16 cellular contexts compared by ENCODE assay signal in genomic region chr1:116762781-116763115, GRCh38. TPM values are rescaled to one million over a fixed set of nuclear protein-coding genes. Genes with fewer than 3 reads are reported as not detected.
DNase-seq lines count a peak whose midpoint lies in the region; FAIRE-seq and TF ChIP-seq lines count a peak whose summit lies in the region.
"Had no signal": no experiment of that assay in that cellular context is flagged by ENCODE, and none has a peak within 500 bp of the region (broad histone marks: within the 10 kb centered on the region; RNA-seq: fewer than 3 reads in every experiment).

No MANE protein-coding gene starts in this region.

- H3K4ac ChIP-seq in H1 (replicated peaks; ENCODE audit: insufficient read length, low read depth, low read length), result no peak overlapping the region

- no peak overlapping the region for H4K91ac ChIP-seq in H1 (replicated peaks; ENCODE audit: insufficient read length, low read length)

- H3K4me3 Mint-ChIP-seq in activated T-cell treated with anti-CD3 and anti-CD28 coated beads, Interleukin-2, amount 50 U/mL, for 24 hours, result peak overlapping the region; percentile 94
- peak overlapping the region; percentile 78 for H3K4me3 Mint-ChIP-seq in activated CD4-positive, alpha-beta memory T cell treated with anti-CD3 and anti-CD28 coated beads, Interleukin-2, amount 10 ng/mL, durations not matched to agents 7 days and 5 days
- no peak overlapping the region for H3K4me3 Mint-ChIP-seq in mesothelial cell of epicardium

- TF ChIP-seq CTCF in H1 (IDR thresholded peaks at IDR 0.05; ENCODE audit: control extremely low read depth in 1 of 3, insufficient read depth in 1 of 3, low read depth in 1 of 3, low read length in 3 of 3) (no peak), mesothelial cell of epicardium (IDR thresholded peaks at IDR 0.05; ENCODE audit: unreplicated experiment) (no peak)

- H3K56ac ChIP-seq in H1 (replicated peaks; ENCODE audit: insufficient read length, low read depth, low read length), result no peak overlapping the region

- no peak overlapping the region; a peak in 1 of 7 replicates for H3K9ac ChIP-seq in H1 (replicated peaks in 1 of 4; ENCODE audit: extremely low read depth in 1 of 4, low read depth in 3 of 4, low read length in 3 of 4)

- no peaks in the 10 kb centered on the region for H3K23me2 ChIP-seq in H1 (ENCODE audit: low read depth, low read length)

- no peak overlapping the region for H2AK5ac ChIP-seq in H1 (ENCODE audit: low read depth, low read length)

- no peak overlapping the region for H2BK15ac ChIP-seq in H1 (ENCODE audit: low read length)

- TF ChIP-seq RAD21 in H1 (IDR thresholded peaks at IDR 0.05 in 1 of 2, conservative IDR thresholded peaks at IDR 0.05 in 1 of 2; ENCODE audit: low read depth in 2 of 2, low read length in 2 of 2), result no peak

- POLR2A ChIA-PET in activated CD4-positive, alpha-beta memory T cell treated with anti-CD3 and anti-CD28 coated beads, Interleukin-2, amount 10 ng/mL, durations not matched to agents 7 days and 5 days (lab: Charles Lee), result interaction anchor here (0.5 to 18.8 kb wide), 20 partner anchors 10 to 392 kb away, joined by 3 to 1051 read pairs (median 10); partner anchors contain the start of genes CD2 and TTF2
- POLR2A ChIA-PET in H1 (lab: Charles Lee; ENCODE audit: partially characterized antibody), result no interaction called here

- no peak overlapping the region for H3K23ac ChIP-seq in H1 (ENCODE audit: insufficient read length)

- no peak overlapping the region for H2BK120ac ChIP-seq in H1 (replicated peaks; ENCODE audit: low read depth, low read length)

- no peak overlapping the region for H3K14ac ChIP-seq in H1 (ENCODE audit: insufficient read length)

- H3K4me2 ChIP-seq in H1 (ENCODE audit: insufficient read depth in 1 of 2, low read depth in 2 of 2, low read length in 2 of 2), result no peak overlapping the region

- H2BK12ac ChIP-seq in H1 (ENCODE audit: low read depth, low read length), result no peak overlapping the region

- TF ChIP-seq EP300 in H1 (IDR thresholded peaks at IDR 0.05; ENCODE audit: borderline replicate concordance in 1 of 2, low read depth in 2 of 2, low read length in 2 of 2), result no peak

- CTCF ChIA-PET in activated CD4-positive, alpha-beta memory T cell treated with anti-CD3 and anti-CD28 coated beads, Interleukin-2, amount 10 ng/mL, durations not matched to agents 7 days and 5 days (lab: Charles Lee), result interaction anchor here (1.1 to 12.6 kb wide), 10 partner anchors 8 to 297 kb away, joined by 3 to 139 read pairs (median 12); partner anchors contain the start of genes CD2 and TTF2
- CTCF ChIA-PET in H1 (lab: Charles Lee; ENCODE audit: partially characterized antibody), result interaction anchor here (1.0 to 4.8 kb wide), 16 partner anchors 8 to 294 kb away, joined by 3 to 47 read pairs (median 14); partner anchors contain the start of gene CD2

- DNase-seq in activated T-cell treated with anti-CD3 and anti-CD28 coated beads, Interleukin-2, amount 50 U/mL, for 24 hours, result peak; percentile 67
- no peak for DNase-seq in activated T-cell treated with anti-CD3 and anti-CD28 coated beads for 4 hours
- no peak for DNase-seq in activated CD4-positive, alpha-beta memory T cell treated with anti-CD3 and anti-CD28 coated beads, Interleukin-2, amount 10 ng/mL, durations not matched to agents 7 days and 5 days
- DNase-seq in H1 (ENCODE audit: low read depth in 1 of 2, low spot score in 2 of 2), result peak in 1 of 2 experiments; percentile 20
- no peak for DNase-seq in small intestine
- DNase-seq in amygdala (lab: John Stamatoyannopoulos, UW), result no peak
- no peak for DNase-seq in mesothelial cell of epicardium (ENCODE audit: low spot score in 2 of 2, unreplicated experiment in 2 of 2)
- DNase-seq in NCI-H2171 treated with DMSO at 0.1 percent for 48 hours (lab: John Stamatoyannopoulos, UW), result no peak
- DNase-seq: kidney, NCI-H2029, SHP77 had no signal

- no peak overlapping the region for H2BK5ac ChIP-seq in H1 (ENCODE audit: low read depth, low read length)

- no peaks in the 10 kb centered on the region for H3K79me1 ChIP-seq in H1 (ENCODE audit: low read depth, low read length)

- H3K27ac ChIP-seq in H1 (ENCODE audit: low read depth, low read length) (no peak overlapping the region), small intestine (ENCODE audit: low read depth in 1 of 2, low read length in 1 of 2) (peak overlapping the region; percentile 50 to 74)
- H3K27ac ChIP-seq: HL-60, thoracic aorta had no signal

- peaks cover 99% of the 10 kb centered on the region for H3K36me3 Mint-ChIP-seq in activated T-cell treated with anti-CD3 and anti-CD28 coated beads, Interleukin-2, amount 50 U/mL, for 24 hours (ENCODE audit: low read depth)
- H3K36me3 Mint-ChIP-seq in activated CD4-positive, alpha-beta memory T cell treated with anti-CD3 and anti-CD28 coated beads, Interleukin-2, amount 10 ng/mL, durations not matched to agents 7 days and 5 days (ENCODE audit: low read depth), result peaks cover 97% of the 10 kb centered on the region
- H3K36me3 Mint-ChIP-seq in mesothelial cell of epicardium, result no peaks in the 10 kb centered on the region

- TF ChIP-seq POLR2A in H1 (IDR thresholded peaks at IDR 0.05; ENCODE audit: control extremely low read depth in 1 of 2, low read depth in 2 of 2, low read length in 2 of 2), result no peak

- H3K79me2 ChIP-seq in H1 (ENCODE audit: control insufficient read depth in 1 of 2, insufficient read depth in 2 of 2, low read length in 2 of 2), result no peaks in the 10 kb centered on the region

- peak overlapping the region; percentile 100 for H3K27ac Mint-ChIP-seq in activated T-cell treated with anti-CD3 and anti-CD28 coated beads, Interleukin-2, amount 50 U/mL, for 24 hours
- H3K27ac Mint-ChIP-seq in activated CD4-positive, alpha-beta memory T cell treated with anti-CD3 and anti-CD28 coated beads, Interleukin-2, amount 10 ng/mL, durations not matched to agents 7 days and 5 days, result peak overlapping the region; percentile 99
- no peak overlapping the region for H3K27ac Mint-ChIP-seq in mesothelial cell of epicardium

- H3K36me3 ChIP-seq in H1 (ENCODE audit: control insufficient read depth in 2 of 4, insufficient read depth in 4 of 4, low read length in 3 of 4) (no peaks in the 10 kb centered on the region), small intestine (ENCODE audit: control insufficient read depth in 2 of 2, insufficient read depth in 2 of 2, low read length in 2 of 2) (no peaks in the 10 kb centered on the region)
- H3K36me3 ChIP-seq: HAP-1, thoracic aorta had no signal

- H2AFZ ChIP-seq in H1 (ENCODE audit: low read length), result 0 out of 2 replicates have a peak overlapping the region, but pooled peaks have one; percentile 48

- no peak overlapping the region for H3K18ac ChIP-seq in H1 (ENCODE audit: extremely low read depth, low read length)

- no peaks in the 10 kb centered on the region for H4K20me1 ChIP-seq in H1 (replicated peaks in 1 of 2; ENCODE audit: control insufficient read depth in 1 of 2, insufficient read depth in 2 of 2, low read length in 2 of 2)

- H3K4me1 Mint-ChIP-seq in activated T-cell treated with anti-CD3 and anti-CD28 coated beads, Interleukin-2, amount 50 U/mL, for 24 hours (ENCODE audit: low read depth), result peaks cover 75% of the 10 kb centered on the region
- peaks cover 84% of the 10 kb centered on the region for H3K4me1 Mint-ChIP-seq in activated CD4-positive, alpha-beta memory T cell treated with anti-CD3 and anti-CD28 coated beads, Interleukin-2, amount 10 ng/mL, durations not matched to agents 7 days and 5 days
- peaks cover 5% of the 10 kb centered on the region for H3K4me1 Mint-ChIP-seq in mesothelial cell of epicardium

- H3K27me3 ChIP-seq in H1 (replicated peaks in 1 of 4; ENCODE audit: control insufficient read depth in 3 of 4, extremely low read depth in 1 of 4, insufficient read depth in 3 of 4, low read length in 3 of 4) (no peaks in the 10 kb centered on the region), small intestine (ENCODE audit: control insufficient read depth in 2 of 2, insufficient read depth in 2 of 2, low read length in 2 of 2) (no peaks in the 10 kb centered on the region)

- H3K9me3 ChIP-seq in H1 (ENCODE audit: insufficient read depth in 2 of 2, low read depth in 1 of 2, low read length in 1 of 2), result no peaks in the 10 kb centered on the region
- H3K9me3 ChIP-seq in small intestine (ENCODE audit: control insufficient read depth, low read depth), result no peaks in the 10 kb centered on the region
- H3K9me3 ChIP-seq: HAP-1, thoracic aorta had no signal

- no peak overlapping the region for H4K5ac ChIP-seq in H1 (ENCODE audit: insufficient read length, low read depth, low read length)

- H3K4me3 ChIP-seq in H1 (ENCODE audit: extremely low read depth in 1 of 4, insufficient read depth in 2 of 4, low read depth in 3 of 4, low read length in 4 of 4), result no peak overlapping the region
- no peak overlapping the region for H3K4me3 ChIP-seq in small intestine (ENCODE audit: low read depth in 1 of 2, low read length in 2 of 2)
- H3K4me3 ChIP-seq: HAP-1, thoracic aorta had no signal

- WGBS in H1 (ENCODE audit: extremely low coverage in 1 of 2, insufficient coverage in 1 of 2, insufficient read length in 1 of 2, insufficient replicate concordance in 2 of 2, low coverage in 1 of 2, low lambda C conversion rate in 2 of 2, missing lambda C conversion rate in 1 of 2), 2 experiments, result 81% methylated on average over 3 of the region's 3 CpGs; no CpG with 5 or more reads in 1 of the 2 experiments
- 43 to 57% (median 49%) methylated on average over 3 of the region's 3 CpGs for WGBS in small intestine, 3 donors

- H2BK20ac ChIP-seq in H1 (ENCODE audit: low read length), result no peak overlapping the region

- H3K27me3 Mint-ChIP-seq in activated T-cell treated with anti-CD3 and anti-CD28 coated beads, Interleukin-2, amount 50 U/mL, for 24 hours, result no peaks in the 10 kb centered on the region
- H3K27me3 Mint-ChIP-seq in activated CD4-positive, alpha-beta memory T cell treated with anti-CD3 and anti-CD28 coated beads, Interleukin-2, amount 10 ng/mL, durations not matched to agents 7 days and 5 days, result no peaks in the 10 kb centered on the region
- no peaks in the 10 kb centered on the region for H3K27me3 Mint-ChIP-seq in mesothelial cell of epicardium (ENCODE audit: low read depth)

- H3K9me3 Mint-ChIP-seq in activated T-cell treated with anti-CD3 and anti-CD28 coated beads, Interleukin-2, amount 50 U/mL, for 24 hours, result no peaks in the 10 kb centered on the region
- no peaks in the 10 kb centered on the region for H3K9me3 Mint-ChIP-seq in activated CD4-positive, alpha-beta memory T cell treated with anti-CD3 and anti-CD28 coated beads, Interleukin-2, amount 10 ng/mL, durations not matched to agents 7 days and 5 days
- no peaks in the 10 kb centered on the region for H3K9me3 Mint-ChIP-seq in mesothelial cell of epicardium

- H4K8ac ChIP-seq in H1 (ENCODE audit: extremely low read depth, insufficient read depth, low read length), result no peak overlapping the region

- FAIRE-seq in H1 (lab: Jason Lieb, UNC) (no peak), small intestine (lab: Jason Lieb, UNC) (no peak)
- FAIRE-seq: bronchial epithelial cell, kidney had no signal

- no peaks in the 10 kb centered on the region for H3K4me1 ChIP-seq in H1 (replicated peaks in 1 of 4; ENCODE audit: control insufficient read depth in 3 of 4, insufficient read depth in 4 of 4, low read length in 3 of 4)
- no peaks in the 10 kb centered on the region for H3K4me1 ChIP-seq in small intestine (ENCODE audit: control insufficient read depth in 2 of 2, insufficient read depth in 1 of 2, low read depth in 1 of 2, low read length in 1 of 2)
- H3K4me1 ChIP-seq: HAP-1 had no signal

RNA-seq across cellular contexts. Expression of gene CD2, which starts 8.5 kb away (rescaled TPM):
- 100 to 1,000 TPM; 329 to 340 TPM for total RNA-seq in activated CD4-positive, alpha-beta memory T cell treated with anti-CD3 and anti-CD28 coated beads, Interleukin-2, amount 10 ng/mL, durations not matched to agents 7 days and 5 days
- total RNA-seq in H1 (2021; fragmentation: NEBNext Ultra II Directional; extraction: Animal tissue kit (Norgen Biotek cat#: 25700)), result not detected in 2 replicates
- polyA plus RNA-seq in H1 (2011; rRNA removed), result not detected in 2 replicates
- polyA plus RNA-seq in H1 (2011; cell fraction: cytosol; rRNA removed), result not detected
- polyA plus RNA-seq in H1 (2011; cell fraction: nucleus; rRNA removed), result not detected
- polyA plus RNA-seq in H1 (2012, experiment 1 of 2), result not detected in 4 replicates
- polyA plus RNA-seq in H1 (2012, experiment 2 of 2), result not detected
- polyA plus RNA-seq in H1 (2013, experiment 1 of 2), result not detected
- polyA plus RNA-seq in H1 (2013, experiment 2 of 2), result not detected
- polyA minus RNA-seq in H1 (2011; rRNA and poly(A)+ RNA removed), result not detected in 2 replicates
- not detected for polyA minus RNA-seq in H1 (2011; cell fraction: cytosol; rRNA and poly(A)+ RNA removed)
- not detected for polyA minus RNA-seq in H1 (2011; cell fraction: nucleus; rRNA and poly(A)+ RNA removed)
- polyA plus RNA-seq in small intestine, result 10 to 100 TPM in 1 of 3 donors, 1 to 10 TPM in 2; 3.9 to 14.9 (median 6.3) TPM
- total RNA-seq in mesothelial cell of epicardium, result not detected in 3 replicates
- total RNA-seq: bronchial epithelial cell, glomerular endothelial cell had no signal

Comparison
In these comparisons a context has a peak if more than half of its experiments do, and no peak if none do; other contexts are left out.
1. RNA of gene CD2, which starts 8.5 kb away (total RNA-seq): 329 to 340 TPM in activated CD4-positive, alpha-beta memory T cell treated with anti-CD3 and anti-CD28 coated beads, Interleukin-2, amount 10 ng/mL, durations not matched to agents 7 days and 5 days; not detected in mesothelial cell of epicardium and not detected in H1; every median in the first group is over 100 times any median in the second.